In the genomic region with DNA sequence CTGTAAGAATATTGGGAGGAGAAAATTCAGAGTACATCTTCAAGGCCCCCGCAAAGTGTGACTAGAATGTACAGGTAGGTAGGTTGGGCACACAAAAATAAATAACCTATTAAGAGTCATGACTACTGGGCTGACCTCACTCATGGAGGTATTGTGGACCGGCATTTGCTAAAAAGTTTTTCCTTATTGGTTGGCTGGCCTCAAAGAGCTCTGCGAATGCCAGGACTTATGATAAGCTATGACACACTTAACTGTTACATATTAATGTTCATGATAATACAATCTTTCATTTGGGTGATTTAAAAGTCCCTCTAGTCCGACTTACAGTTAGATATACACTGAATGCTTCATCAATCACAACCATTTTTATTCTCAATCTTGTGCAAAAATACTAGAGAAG, we compare ENCODE assay signal across 14 cellular contexts.
A peak's percentile ranks its signal among the peaks of the same experiment; 100 is the strongest.
DNase-seq lines count a peak whose midpoint lies in the region; ATAC-seq and TF ChIP-seq lines count a peak whose summit lies in the region.
"Had no signal": no experiment of that assay in that cellular context is flagged by ENCODE, and none has a peak within 500 bp of the region (broad histone marks: within the 10 kb centered on the region; RNA-seq: fewer than 3 reads in every experiment).

No MANE protein-coding gene starts in this region.

- H3K27ac ChIP-seq in SK-N-SH (ENCODE audit: low read depth in 2 of 2, low read length in 1 of 2) = peak overlapping the region in 1 of 2 experiments; percentile 99; a peak in 2 of 4 replicates
- H3K27ac ChIP-seq in duodenal mucosa (ENCODE audit: low read depth, low read length) = peak overlapping the region; percentile 43
- peak overlapping the region; percentile 2 for H3K27ac ChIP-seq in lower lobe of right lung
- H3K27ac ChIP-seq: 22Rv1, VCaP had no signal

- POLR2A ChIA-PET in SK-N-SH (lab: Yijun Ruan, JAX) = no interaction called here

- H3K4me1 ChIP-seq in SK-N-SH (ENCODE audit: control insufficient read depth in 1 of 2, insufficient read depth in 2 of 2, low read depth in 1 of 2, low read length in 1 of 2) = peaks cover 4 to 59% of the 10 kb centered on the region in 2 experiments
- peaks cover 17 to 33% of the 10 kb centered on the region in 2 donors for H3K4me1 ChIP-seq in duodenal mucosa (ENCODE audit: control insufficient read depth in 1 of 2, insufficient read depth in 2 of 2, low read length in 2 of 2)
- peaks cover 29% of the 10 kb centered on the region for H3K4me1 ChIP-seq in lower lobe of right lung

- CTCF ChIA-PET in SK-N-SH (lab: Yijun Ruan, JAX) = interaction anchor here (1.4 kb wide), 1 partner anchor 144 kb away, joined by 3 read pairs; no protein-coding TSS in a partner anchor

- no peak for TF ChIP-seq EP300 in SK-N-SH (IDR thresholded peaks at IDR 0.05; ENCODE audit: borderline replicate concordance in 1 of 2, low read depth in 1 of 2, low read length in 1 of 2)

- H3K4me3 ChIP-seq in SK-N-SH (ENCODE audit: low read depth in 2 of 2, low read length in 1 of 2) (no peak overlapping the region), duodenal mucosa (ENCODE audit: low read depth in 1 of 2, low read length in 2 of 2) (peak overlapping the region in 1 of 2 donors; percentile 37), lower lobe of right lung (no peak overlapping the region)

- H3F3A ChIP-seq in SK-N-SH (replicated peaks; ENCODE audit: insufficient read depth) = peaks cover 80% of the 10 kb centered on the region

- H3K79me2 ChIP-seq in SK-N-SH (ENCODE audit: insufficient read depth) = peaks cover 64% of the 10 kb centered on the region

- H3K9me3 ChIP-seq in SK-N-SH (no peaks in the 10 kb centered on the region), duodenal mucosa (ENCODE audit: control insufficient read depth in 1 of 2, low read length in 2 of 2) (no peaks in the 10 kb centered on the region), lower lobe of right lung (no peaks in the 10 kb centered on the region)

- no peaks in the 10 kb centered on the region for H4K20me1 ChIP-seq in SK-N-SH (ENCODE audit: insufficient read depth)

- H3K36me3 ChIP-seq in SK-N-SH (replicated peaks in 1 of 2; ENCODE audit: control insufficient read depth in 1 of 2, insufficient read depth in 2 of 2, low read length in 1 of 2) (no peaks in the 10 kb centered on the region), duodenal mucosa (ENCODE audit: control insufficient read depth in 1 of 2, insufficient read depth in 2 of 2, low read length in 2 of 2) (no peaks in the 10 kb centered on the region), lower lobe of right lung (no peaks in the 10 kb centered on the region)

- peak overlapping the region; percentile 36 for H3K4me2 ChIP-seq in SK-N-SH

- peak overlapping the region; percentile 65 for H3K27ac Mint-ChIP-seq in stimulated activated naive B cell treated with anti-CD40 and anti-IgM and Interleukin-4, amounts not matched to agents 10 μg/mL and 1 μg/mL and 100 μg/mL, for 72 hours
- H3K27ac Mint-ChIP-seq: stimulated activated effector memory CD8-positive, alpha-beta T cell treated with anti-CD3 and anti-CD28 coated beads, Interleukin-12 subunit alpha, Interleukin-12 subunit beta, amount 100 ng/mL, for 72 hours had no signal

- H3K9me3 Mint-ChIP-seq in stimulated activated naive B cell treated with anti-CD40 and anti-IgM and Interleukin-4, amounts not matched to agents 10 μg/mL and 1 μg/mL and 100 μg/mL, for 72 hours = no peaks in the 10 kb centered on the region
- H3K9me3 Mint-ChIP-seq: stimulated activated effector memory CD8-positive, alpha-beta T cell treated with anti-CD3 and anti-CD28 coated beads, Interleukin-12 subunit alpha, Interleukin-12 subunit beta, amount 100 ng/mL, for 72 hours had no signal

- TF ChIP-seq RAD21 in SK-N-SH (IDR thresholded peaks at IDR 0.05; ENCODE audit: low read length) = no peak

- H3K9ac ChIP-seq in SK-N-SH = peak overlapping the region; percentile 29; the same call in 1 of the 2 replicates
- H3K9ac ChIP-seq in duodenal mucosa (ENCODE audit: low read depth in 1 of 2, low read length in 2 of 2) = no peak overlapping the region

- WGBS in SK-N-SH (ENCODE audit: low lambda C conversion rate) = 55% methylated on average over 4 of the region's 4 CpGs

- DNase-seq in SK-N-SH (no peak), lower lobe of right lung (no peak), SW 1271 (lab: John Stamatoyannopoulos, UW) (no peak), superior temporal gyrus (ENCODE audit: extremely low spot score) (no peak)
- no peak for DNase-seq in stimulated activated naive B cell treated with anti-CD40 and anti-IgM and Interleukin-4, amounts not matched to agents 10 μg/mL and 1 μg/mL and 100 μg/mL, for 72 hours
- DNase-seq: activated CD8-positive, alpha-beta memory T cell treated with anti-CD3 and anti-CD28 coated beads, Interleukin-2, amount 50 U/mL, for 4 hours; cortex of kidney; stimulated activated CD4-positive, alpha-beta T cell treated with anti-CD3 and anti-CD28 coated beads, Interleukin-4, amount 100 ng/mL, for 1 hour had no signal

- H3K27me3 ChIP-seq in SK-N-SH (ENCODE audit: insufficient read depth) (no peaks in the 10 kb centered on the region), duodenal mucosa (ENCODE audit: control insufficient read depth in 1 of 2, insufficient read depth in 2 of 2, low read length in 2 of 2) (no peaks in the 10 kb centered on the region), lower lobe of right lung (ENCODE audit: low read depth) (no peaks in the 10 kb centered on the region)

- H3K27me3 Mint-ChIP-seq in stimulated activated naive B cell treated with anti-CD40 and anti-IgM and Interleukin-4, amounts not matched to agents 10 μg/mL and 1 μg/mL and 100 μg/mL, for 72 hours = no peaks in the 10 kb centered on the region

- no peak for TF ChIP-seq CTCF in SK-N-SH (IDR thresholded peaks at IDR 0.05)
- no peak for TF ChIP-seq CTCF in lower lobe of right lung (IDR thresholded peaks at IDR 0.05)

- H3K36me3 Mint-ChIP-seq in stimulated activated naive B cell treated with anti-CD40 and anti-IgM and Interleukin-4, amounts not matched to agents 10 μg/mL and 1 μg/mL and 100 μg/mL, for 72 hours = peaks cover 25 to 33% of the 10 kb centered on the region in 2 donors

- peaks cover 33 to 67% of the 10 kb centered on the region in 2 donors for H3K4me1 Mint-ChIP-seq in stimulated activated naive B cell treated with anti-CD40 and anti-IgM and Interleukin-4, amounts not matched to agents 10 μg/mL and 1 μg/mL and 100 μg/mL, for 72 hours

- intact Hi-C loops in lower lobe of right lung (cut with DNase I) = no loop called here

- ATAC-seq in SK-N-SH treated with all-trans-retinoic acid at 6 μM for 48 hours (no peak), lower lobe of right lung (peak; percentile 39 to 77), esophagus mucosa (no peak)
- no peak for ATAC-seq in stimulated activated naive B cell treated with anti-CD40 and anti-IgM and Interleukin-4, amounts not matched to agents 10 μg/mL and 1 μg/mL and 100 μg/mL, for 72 hours (replicated peaks)
- ATAC-seq: stimulated activated effector memory CD8-positive, alpha-beta T cell treated with anti-CD3 and anti-CD28 coated beads, Interleukin-12 subunit alpha, Interleukin-12 subunit beta, amount 100 ng/mL, for 72 hours had no signal

- H2AFZ ChIP-seq in SK-N-SH (ENCODE audit: low read depth) = no peak overlapping the region

- H3K9me2 ChIP-seq in SK-N-SH = no peaks in the 10 kb centered on the region

- H3K4me3 Mint-ChIP-seq in stimulated activated naive B cell treated with anti-CD40 and anti-IgM and Interleukin-4, amounts not matched to agents 10 μg/mL and 1 μg/mL and 100 μg/mL, for 72 hours = no peak overlapping the region
- H3K4me3 Mint-ChIP-seq: stimulated activated effector memory CD8-positive, alpha-beta T cell treated with anti-CD3 and anti-CD28 coated beads, Interleukin-12 subunit alpha, Interleukin-12 subunit beta, amount 100 ng/mL, for 72 hours had no signal

TF ChIP-seq in SK-N-SH, 30 proteins besides CTCF, POLR2A, EP300 and RAD21 (continues in another document):
- TF ChIP-seq PBX3 (IDR thresholded peaks at IDR 0.05) = no peak
- no peak for TF ChIP-seq GATA2 (CRISPR knock-in tag; IDR thresholded peaks at IDR 0.05)
- TF ChIP-seq SMC3 (IDR thresholded peaks at IDR 0.05; ENCODE audit: low read depth, low read length) = no peak
- TF ChIP-seq TEAD4 (IDR thresholded peaks at IDR 0.05; ENCODE audit: borderline replicate concordance, insufficient read depth) = no peak
- no peak for TF ChIP-seq RFX5 (IDR thresholded peaks at IDR 0.05; ENCODE audit: low read length)
- no peak for TF ChIP-seq FOXM1 (IDR thresholded peaks at IDR 0.05; ENCODE audit: low read depth)
- TF ChIP-seq SIN3A (IDR thresholded peaks at IDR 0.05; ENCODE audit: borderline replicate concordance, low read depth, low read length) = no peak

TF ChIP-seq in SK-N-SH treated with all-trans-retinoic acid at 6 μM for 48 hours, 23 proteins besides CTCF, POLR2A, EP300 and RAD21 (continues in another document):
- TF ChIP-seq ZC3H10 (CRISPR knock-in tag; IDR thresholded peaks at IDR 0.05) = no peak
- TF ChIP-seq ZFP30 (CRISPR knock-in tag; IDR thresholded peaks at IDR 0.05) = no peak
- TF ChIP-seq ZFP3 (CRISPR knock-in tag; IDR thresholded peaks at IDR 0.05) = no peak
- TF ChIP-seq, protein P1, sequence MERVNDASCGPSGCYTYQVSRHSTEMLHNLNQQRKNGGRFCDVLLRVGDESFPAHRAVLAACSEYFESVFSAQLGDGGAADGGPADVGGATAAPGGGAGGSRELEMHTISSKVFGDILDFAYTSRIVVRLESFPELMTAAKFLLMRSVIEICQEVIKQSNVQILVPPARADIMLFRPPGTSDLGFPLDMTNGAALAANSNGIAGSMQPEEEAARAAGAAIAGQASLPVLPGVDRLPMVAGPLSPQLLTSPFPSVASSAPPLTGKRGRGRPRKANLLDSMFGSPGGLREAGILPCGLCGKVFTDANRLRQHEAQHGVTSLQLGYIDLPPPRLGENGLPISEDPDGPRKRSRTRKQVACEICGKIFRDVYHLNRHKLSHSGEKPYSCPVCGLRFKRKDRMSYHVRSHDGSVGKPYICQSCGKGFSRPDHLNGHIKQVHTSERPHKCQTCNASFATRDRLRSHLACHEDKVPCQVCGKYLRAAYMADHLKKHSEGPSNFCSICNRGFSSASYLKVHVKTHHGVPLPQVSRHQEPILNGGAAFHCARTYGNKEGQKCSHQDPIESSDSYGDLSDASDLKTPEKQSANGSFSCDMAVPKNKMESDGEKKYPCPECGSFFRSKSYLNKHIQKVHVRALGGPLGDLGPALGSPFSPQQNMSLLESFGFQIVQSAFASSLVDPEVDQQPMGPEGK (CRISPR knock-in tag; IDR thresholded peaks at IDR 0.05; ENCODE audit: borderline replicate concordance) = no peak
- no peak for TF ChIP-seq PPARA (CRISPR knock-in tag; IDR thresholded peaks at IDR 0.05; ENCODE audit: borderline replicate concordance)
- TF ChIP-seq SNAI2 (CRISPR knock-in tag; IDR thresholded peaks at IDR 0.05) = no peak
- no peak for TF ChIP-seq CSDC2 (CRISPR knock-in tag; IDR thresholded peaks at IDR 0.05)

Comparison
In these comparisons a context has a peak if more than half of its experiments do, and no peak if none do; other contexts are left out.
1. ATAC-seq: peak in lower lobe of right lung (2 of 2); none in SK-N-SH treated with all-trans-retinoic acid at 6 μM for 48 hours (single experiment), stimulated activated naive B cell treated with anti-CD40 and anti-IgM and Interleukin-4, amounts not matched to agents 10 μg/mL and 1 μg/mL and 100 μg/mL, for 72 hours (0 of 2) and esophagus mucosa (single experiment).